ENCODE assay signal across 8 cellular contexts in genomic region chr13:112587767-112588489, GRCh38. TPM values are rescaled to one million over a fixed set of nuclear protein-coding genes. Genes with fewer than 3 reads are reported as not detected.
DNase-seq lines count a peak whose midpoint lies in the region; ATAC-seq and TF ChIP-seq lines count a peak whose summit lies in the region.

TUBGCP3 (minus strand) TSS chr13:112588153; CDS start chr13:112587980, 173 bp downstream.

- H3K36me3 Mint-ChIP-seq in progenitor cell of endocrine pancreas (ENCODE audit: insufficient read depth), result peaks cover 3% of the 10 kb centered on the region

- DNase-seq in NCI-H1105 (lab: John Stamatoyannopoulos, UW), result peak; percentile 92
- DNase-seq in adrenal gland, result peak; percentile 83 to 88 (median 86)
- DNase-seq in heart right ventricle, result peak; percentile 85 to 88
- peak; percentile 70 for DNase-seq in progenitor cell of endocrine pancreas (ENCODE audit: low spot score, unreplicated experiment)
- DNase-seq in upper lobe of left lung, result peak; percentile 86 to 97

- peak in 1 of 4 donors; percentile 1 for TF ChIP-seq EP300 in upper lobe of left lung (IDR thresholded peaks at IDR 0.05)

- peak within 1 kb of the TSS; percentile 96 for H3K4me3 ChIP-seq in GM12875 (ENCODE audit: low read depth, low read length)
- H3K4me3 ChIP-seq in adrenal gland, result peak within 1 kb of the TSS; percentile 20 to 91 (median 51)
- peak within 1 kb of the TSS; percentile 84 to 100 (median 96) for H3K4me3 ChIP-seq in heart right ventricle
- peak within 1 kb of the TSS; percentile 57 to 99 (median 84) for H3K4me3 ChIP-seq in upper lobe of left lung

- H3K27me3 Mint-ChIP-seq in progenitor cell of endocrine pancreas, result no peaks in the 10 kb centered on the region

- TF ChIP-seq CTCF in GM12875 (IDR thresholded peaks at IDR 0.05; ENCODE audit: borderline replicate concordance, insufficient read depth, low read depth, low read length) (no peak), adrenal gland (IDR thresholded peaks at IDR 0.05) (peak in 1 of 6 experiments; percentile 50), heart right ventricle (IDR thresholded peaks at IDR 0.05) (peak in 5 of 9 donors; percentile 10 to 36 (median 22)), progenitor cell of endocrine pancreas (IDR thresholded peaks at IDR 0.05; ENCODE audit: unreplicated experiment) (no peak), upper lobe of left lung (IDR thresholded peaks at IDR 0.05) (peak in 5 of 6 experiments; percentile 7 to 78 (median 55))

- H3K4me1 Mint-ChIP-seq in progenitor cell of endocrine pancreas (ENCODE audit: low read depth), result peaks cover 11% of the 10 kb centered on the region

- H3K27me3 ChIP-seq in adrenal gland (no peaks in the 10 kb centered on the region), heart right ventricle (no peaks in the 10 kb centered on the region), upper lobe of left lung (no peaks in the 10 kb centered on the region)

- peak within 1 kb of the TSS; percentile 97 for H3K4me3 Mint-ChIP-seq in progenitor cell of endocrine pancreas (ENCODE audit: low read depth)

- H3K36me3 ChIP-seq in adrenal gland (replicated peaks in 1 of 2) (no peaks in the 10 kb centered on the region), heart right ventricle (no peaks in the 10 kb centered on the region), upper lobe of left lung (no peaks in the 10 kb centered on the region)

- 0 to 1% (median 0%) methylated on average over 14 to 77 of the region's 77 CpGs for WGBS in adrenal gland, 4 donors
- WGBS in heart right ventricle, 2 donors, result 0% methylated on average over 74 to 77 of the region's 77 CpGs
- 0 to 1% methylated on average over 34 to 62 of the region's 77 CpGs for WGBS in upper lobe of left lung, 2 donors

- H3K4me1 ChIP-seq in adrenal gland (replicated peaks in 1 of 2) (peaks cover 12 to 25% of the 10 kb centered on the region in 2 donors), heart right ventricle (peaks cover 7 to 48% (median 21%) of the 10 kb centered on the region in 9 donors), upper lobe of left lung (peaks cover 16 to 19% (median 17%) of the 10 kb centered on the region in 4 donors)

- H3K9me3 ChIP-seq in adrenal gland (replicated peaks in 1 of 3) (no peaks in the 10 kb centered on the region), heart right ventricle (no peaks in the 10 kb centered on the region), upper lobe of left lung (no peaks in the 10 kb centered on the region)

- peak within 1 kb of the TSS; percentile 98 for H3K27ac Mint-ChIP-seq in progenitor cell of endocrine pancreas

- intact Hi-C loops in T-helper 1 cell treated with Interleukin-12 subunit alpha and Interleukin-12 subunit beta and Interleukin-4 antibody, amounts not matched to agents 30 ng/mL and 1 ng/mL, for 36 hours (cut with micrococcal nuclease), result loop anchor here (1.0 to 10.0 kb wide), 7 partner anchors 18 to 1971 kb away; partner anchors contain the start of genes CUL4A, DCUN1D2, ING1 and NAXD
- intact Hi-C loops in adrenal gland (cut with DNase I), result no loop called here
- intact Hi-C loops in heart right ventricle (cut with DNase I), result no loop called here

- peak; percentile 76 for ATAC-seq in HG02610 (IDR thresholded peaks at IDR 0.05; ENCODE audit: unreplicated experiment)
- ATAC-seq in heart right ventricle, result peak; percentile 96 to 98 (median 97)
- peak; percentile 95 to 97 for ATAC-seq in upper lobe of left lung (ENCODE audit: low FRiP score in 2 of 2)

- no peaks in the 10 kb centered on the region for H3K9me3 Mint-ChIP-seq in progenitor cell of endocrine pancreas (ENCODE audit: low read depth)

- TF ChIP-seq POLR2A in adrenal gland (IDR thresholded peaks at IDR 0.05), result peak; percentile 62 to 72
- TF ChIP-seq POLR2A in upper lobe of left lung (IDR thresholded peaks at IDR 0.05), result peak in 2 of 4 donors; percentile 26 to 74

- H3K27ac ChIP-seq in adrenal gland (peak within 1 kb of the TSS; percentile 84 to 98 (median 95)), heart right ventricle (peak within 1 kb of the TSS; percentile 61 to 100 (median 96)), upper lobe of left lung (peak within 1 kb of the TSS; percentile 96 to 99 (median 98))

RNA-seq across cellular contexts. Expression of gene TUBGCP3, which starts in this region (rescaled TPM):
- total RNA-seq in T-helper 1 cell treated with Interleukin-12 subunit alpha and Interleukin-12 subunit beta and Interleukin-4 antibody, amounts not matched to agents 30 ng/mL and 1 ng/mL, for 36 hours, result 61.7 and 63.9 TPM in 2 replicates
- total RNA-seq in adrenal gland (10 to 100 TPM; 17.2 to 34.0 (median 25.3) TPM), heart right ventricle (10 to 100 TPM; 12.7 to 25.8 (median 18.1) TPM), progenitor cell of endocrine pancreas (30.6 and 31.8 TPM in 2 replicates), upper lobe of left lung (10 to 100 TPM; 27.7 to 50.3 (median 34.9) TPM)
- polyA plus RNA-seq in adrenal gland (10 to 100 TPM; 12.2 to 15.6 (median 13.2) TPM), heart right ventricle (10 to 100 TPM; 10.6 to 10.7 TPM)

Comparison
In these comparisons a context has a peak if more than half of its experiments do, and no peak if none do; other contexts are left out.
1. Peak in every context shown above with its lines: DNase-seq, ATAC-seq, H3K4me3 ChIP-seq and H3K27ac ChIP-seq.
2. CTCF ChIP-seq: peak in heart right ventricle (5 of 9) and upper lobe of left lung (5 of 6); none in GM12875 (single experiment) and progenitor cell of endocrine pancreas (single experiment).